ENCODE assay signal across 26 cellular contexts in genomic region chr5:153360860-153361259, GRCh38.
"Had no signal": no experiment of that assay in that cellular context is flagged by ENCODE, and none has a peak within 500 bp of the region (broad histone marks: within the 10 kb centered on the region; RNA-seq: fewer than 3 reads in every experiment).

No MANE protein-coding gene starts in this region.

- DNase-seq: islet precursor cell; left ventricle myocardium inferior; mesendoderm; mucosa of descending colon; naive thymus-derived CD4-positive, alpha-beta T cell; ovary; retina; right cardiac atrium; stimulated activated CD4-positive, alpha-beta T cell treated with anti-CD3 and anti-CD28 coated beads, Interleukin-12 subunit alpha, Interleukin-12 subunit beta, amount 100 ng/mL, for 4 hours; stimulated activated CD4-positive, alpha-beta T cell treated with anti-CD3 and anti-CD28 coated beads, Interleukin-15, amount 100 ng/mL, for 24 hours; stimulated activated CD4-positive, alpha-beta T cell treated with anti-CD3 and anti-CD28 coated beads, Interleukin-2, amount 100 ng/mL, for 24 hours; stimulated activated CD4-positive, alpha-beta T cell treated with anti-CD3 and anti-CD28 coated beads, Interleukin-4, amount 100 ng/mL, for 1 hour; stimulated activated naive CD4-positive, alpha-beta T cell; tibial artery; trophoblast cell; upper lobe of right lung had no signal

- H3K4me1 ChIP-seq: left ventricle myocardium inferior, prostate gland, suprapubic skin, upper lobe of right lung had no signal

- H3K36me3 ChIP-seq: left ventricle myocardium inferior, ovary, prostate gland, suprapubic skin, thoracic aorta, tibial artery, upper lobe of right lung had no signal

- FAIRE-seq: urothelium cell line had no signal

- H3K27me3 ChIP-seq: hepatocyte, ovary, suprapubic skin, tibial artery, upper lobe of right lung had no signal

- ATAC-seq: mucosa of descending colon; naive thymus-derived CD4-positive, alpha-beta T cell; natural killer cell treated with Interleukin-12 subunit alpha and Interleukin-12 subunit beta and Interleukin-15 and Interleukin-18, amount 100 ng/mL, for 72 hours; right cardiac atrium; sciatic nerve; stimulated activated effector memory CD8-positive, alpha-beta T cell treated with anti-CD3 and anti-CD28 coated beads, Interleukin-12 subunit alpha, Interleukin-12 subunit beta, amount 100 ng/mL, for 72 hours; upper lobe of right lung had no signal

- H3K4me2 ChIP-seq: hepatocyte had no signal

- H3K79me2 ChIP-seq: hepatocyte had no signal

- H3K9me3 ChIP-seq: left ventricle myocardium inferior, mucosa of descending colon, ovary, prostate gland, suprapubic skin, thoracic aorta, tibial artery, upper lobe of right lung had no signal

- H2AFZ ChIP-seq: hepatocyte had no signal

- H3K27ac ChIP-seq: hepatocyte, left ventricle myocardium inferior, ovary, prostate gland, skin epidermis, suprapubic skin, thoracic aorta, tibial artery, upper lobe of right lung had no signal

- H3K4me3 ChIP-seq: hepatocyte, left ventricle myocardium inferior, lung, mucosa of descending colon, ovary, prostate gland, skin epidermis, suprapubic skin, thoracic aorta, tibial artery, upper lobe of right lung had no signal
